In the genomic region with DNA sequence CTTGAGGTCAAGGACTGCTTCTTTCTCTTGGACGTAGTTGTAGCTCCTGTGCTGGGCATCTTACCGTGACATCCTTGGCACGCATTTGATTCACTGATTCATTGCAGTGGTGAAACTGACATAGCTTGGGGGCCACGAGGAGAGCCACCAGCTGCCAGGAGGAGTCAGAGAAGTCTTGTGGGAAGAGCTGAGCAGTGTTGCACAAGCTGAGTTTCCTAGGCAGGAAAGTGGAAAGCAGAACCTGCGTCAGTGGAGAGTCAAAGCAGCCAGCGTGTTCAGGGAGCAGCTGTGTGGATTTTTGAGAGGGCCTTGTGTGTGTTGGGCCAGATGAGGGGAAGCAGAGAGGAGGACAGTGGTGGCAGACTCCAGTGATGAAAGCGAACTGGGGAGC, we compare ENCODE assay signal across 8 cellular contexts. TPM values are rescaled to one million over a fixed set of nuclear protein-coding genes. Genes with fewer than 3 reads are reported as not detected.
DNase-seq lines count a peak whose midpoint lies in the region; ATAC-seq and TF ChIP-seq lines count a peak whose summit lies in the region.

No MANE protein-coding gene starts in this region.

- no peak overlapping the region for H3K9ac ChIP-seq in endodermal cell (ENCODE audit: extremely low read depth, low read length, poor library complexity, severe bottlenecking)

- H3K36me3 ChIP-seq in endodermal cell (ENCODE audit: control insufficient read depth, insufficient read depth, low read length), result peaks cover 37% of the 10 kb centered on the region

- DNase-seq in GM04504 (ENCODE audit: low read depth) (peak; percentile 98), NOMO-1 treated with DMSO at 0.1 percent for 48 hours (lab: John Stamatoyannopoulos, UW; ENCODE audit: unreplicated experiment) (peak; percentile 95), endodermal cell (no peak), nucleus accumbens (lab: John Stamatoyannopoulos, UW) (peak in 33 of 56 donors; percentile 4 to 62 (median 29)), DMS 273 (lab: John Stamatoyannopoulos, UW; ENCODE audit: unreplicated experiment) (no peak), NCI-H345 treated with DMSO at 0.1 percent for 48 hours (lab: John Stamatoyannopoulos, UW; ENCODE audit: unreplicated experiment) (no peak), 8988T (no peak)

- no peak for ATAC-seq in HG02973 (IDR thresholded peaks at IDR 0.05; ENCODE audit: unreplicated experiment)

- peaks cover 44% of the 10 kb centered on the region for H3K36me3 Mint-ChIP-seq in endodermal cell (ENCODE audit: low read depth)

- H3K4me3 ChIP-seq in endodermal cell (ENCODE audit: low read length), result no peak overlapping the region

- no peaks in the 10 kb centered on the region for H3K27me3 Mint-ChIP-seq in endodermal cell (ENCODE audit: insufficient read depth)

- H3K27ac ChIP-seq in endodermal cell (ENCODE audit: low read depth, low read length), result no peak overlapping the region

- H3K4me1 ChIP-seq in endodermal cell (ENCODE audit: control insufficient read depth, insufficient read depth, low read length), result peaks cover 16% of the 10 kb centered on the region

- TF ChIP-seq CTCF in endodermal cell (conservative IDR thresholded peaks at IDR 0.05), result no peak

- H3K4me1 Mint-ChIP-seq in endodermal cell, result peaks cover 33% of the 10 kb centered on the region

- H3K27ac Mint-ChIP-seq in endodermal cell, result peak overlapping the region; percentile 40

- no peaks in the 10 kb centered on the region for H3K9me3 Mint-ChIP-seq in endodermal cell

- H3K9me3 ChIP-seq in endodermal cell (ENCODE audit: control insufficient read depth, low read length), result no peaks in the 10 kb centered on the region

- WGBS in endodermal cell (ENCODE audit: insufficient coverage in 1 of 2, insufficient read length in 1 of 2), 2 experiments, result 95 to 100% methylated on average over 5 to 7 of the region's 7 CpGs

- no peaks in the 10 kb centered on the region for H3K27me3 ChIP-seq in endodermal cell (ENCODE audit: control insufficient read depth, insufficient read depth, low read length, poor library complexity, severe bottlenecking)

- H3K4me3 Mint-ChIP-seq in endodermal cell, result no peak overlapping the region

RNA-seq across cellular contexts. Expression of a gene that starts 5.3 kb away (rescaled TPM):
- under 1 TPM in 1 of 2 donors, not detected in 1; 0.62 TPM for total RNA-seq in endodermal cell
- polyA plus RNA-seq in endodermal cell (2013, experiment 1 of 2), result 0.18 TPM
- 0.29 TPM for polyA plus RNA-seq in endodermal cell (2013, experiment 2 of 2)

RNA-seq across cellular contexts. Expression of a gene that starts 54.3 kb away (rescaled TPM):
- not detected for total RNA-seq in endodermal cell
- not detected for polyA plus RNA-seq in endodermal cell (2013, experiment 1 of 2)
- polyA plus RNA-seq in endodermal cell (2013, experiment 2 of 2), result not detected

Comparison
In these comparisons a context has a peak if more than half of its experiments do, and no peak if none do; other contexts are left out.
1. DNase-seq: peak in GM04504 (single experiment), NOMO-1 treated with DMSO at 0.1 percent for 48 hours (single experiment) and nucleus accumbens (33 of 56); none in endodermal cell (single experiment), DMS 273 (single experiment), NCI-H345 treated with DMSO at 0.1 percent for 48 hours (single experiment) and 8988T (single experiment).